ENCODE assay signal across 15 cellular contexts in the genomic region with DNA sequence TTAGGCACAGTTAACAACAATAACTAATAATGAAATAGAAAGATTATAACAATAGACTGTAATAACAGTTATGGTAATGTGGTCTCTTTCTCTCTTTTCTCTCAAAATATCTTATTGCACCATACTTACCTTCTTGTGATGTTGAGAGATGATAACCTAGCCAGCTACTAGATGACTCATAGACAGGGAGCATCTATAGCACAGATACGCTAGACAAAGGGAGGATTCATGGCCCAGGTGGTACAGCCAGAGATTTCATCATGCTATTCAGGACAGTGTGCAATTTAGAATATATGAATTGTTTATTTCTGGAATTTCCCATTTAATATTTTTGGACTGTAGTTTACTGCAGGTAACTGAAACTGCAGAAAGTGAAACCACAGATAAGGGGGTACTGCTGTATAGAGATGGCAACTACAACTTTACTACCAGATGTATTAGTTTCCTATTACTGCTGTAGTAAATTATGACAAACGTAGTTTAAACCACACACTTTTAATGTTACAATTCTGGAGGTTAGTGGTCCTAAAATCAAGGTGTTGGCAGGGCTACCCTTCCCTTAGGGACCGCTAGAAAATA. TPM values are rescaled to one million over a fixed set of nuclear protein-coding genes. Genes with fewer than 3 reads are reported as not detected.
DNase-seq lines count a peak whose midpoint lies in the region; ATAC-seq, FAIRE-seq and TF ChIP-seq lines count a peak whose summit lies in the region.
"Had no signal": no experiment of that assay in that cellular context is flagged by ENCODE, and none has a peak within 500 bp of the region (broad histone marks: within the 10 kb centered on the region; RNA-seq: fewer than 3 reads in every experiment).

No MANE protein-coding gene starts in this region.

- H3K27me3 ChIP-seq in H1 (replicated peaks in 1 of 4; ENCODE audit: control insufficient read depth in 3 of 4, extremely low read depth in 1 of 4, insufficient read depth in 3 of 4, low read length in 3 of 4): no peaks in the 10 kb centered on the region
- H3K27me3 ChIP-seq: pancreas had no signal

- H3K14ac ChIP-seq in H1 (ENCODE audit: insufficient read length): no peak overlapping the region

- H3K27ac Mint-ChIP-seq in immature natural killer cell (peak overlapping the region in 1 of 6 donors; percentile 61), endothelial cell (ENCODE audit: unreplicated experiment) (no peak overlapping the region)
- H3K27ac Mint-ChIP-seq: activated T-helper 1 cell treated with anti-CD3 and anti-CD28 coated beads, Interleukin-12 subunit alpha, Interleukin-12 subunit beta, Interleukin-2, Interleukin-4 antibody, amounts not matched to agents 30 ng/mL and 10 ng/mL and 1 ng/mL, durations not matched to agents 14 hours and 24 hours and 36 hours; B cell had no signal

- H3K27ac ChIP-seq in H1 (ENCODE audit: low read depth, low read length): peak overlapping the region; percentile 45; the same call in 1 of the 2 replicates
- H3K27ac ChIP-seq: pancreas had no signal

- peak overlapping the region in 1 of 4 experiments; percentile 47; a peak in 2 of 8 replicates for H3K4me3 ChIP-seq in H1 (ENCODE audit: extremely low read depth in 1 of 4, insufficient read depth in 2 of 4, low read depth in 3 of 4, low read length in 4 of 4)
- H3K4me3 ChIP-seq: pancreas had no signal

- no peak overlapping the region; the same call in 1 of the 2 replicates for H3K18ac ChIP-seq in H1 (ENCODE audit: extremely low read depth, low read length)

- peak overlapping the region; percentile 27; the same call in 1 of the 2 replicates for H2BK12ac ChIP-seq in H1 (ENCODE audit: low read depth, low read length)

- peaks cover 1 to 4% of the 10 kb centered on the region in 2 experiments; a peak in 1 of 4 replicates for H3K9me3 ChIP-seq in H1 (ENCODE audit: insufficient read depth in 2 of 2, low read depth in 1 of 2, low read length in 1 of 2)
- H3K9me3 ChIP-seq: pancreas had no signal

- no peaks in the 10 kb centered on the region for H3K79me1 ChIP-seq in H1 (ENCODE audit: low read depth, low read length)

- TF ChIP-seq CTCF in H1 (IDR thresholded peaks at IDR 0.05; ENCODE audit: control extremely low read depth in 1 of 3, insufficient read depth in 1 of 3, low read depth in 1 of 3, low read length in 3 of 3): no peak
- TF ChIP-seq CTCF in endothelial cell (IDR thresholded peaks at IDR 0.05; ENCODE audit: unreplicated experiment): no peak

- peaks cover 0 to 9% (median under 1%) of the 10 kb centered on the region in 4 experiments; a peak in 2 of 8 replicates for H3K36me3 ChIP-seq in H1 (ENCODE audit: control insufficient read depth in 2 of 4, insufficient read depth in 4 of 4, low read length in 3 of 4)
- H3K36me3 ChIP-seq: pancreas had no signal

- H3K56ac ChIP-seq in H1 (replicated peaks; ENCODE audit: insufficient read length, low read depth, low read length): no peak overlapping the region

- peak overlapping the region; percentile 77; the same call in 1 of the 2 replicates for H2BK5ac ChIP-seq in H1 (ENCODE audit: low read depth, low read length)

- no peak overlapping the region for H4K8ac ChIP-seq in H1 (ENCODE audit: extremely low read depth, insufficient read depth, low read length)

- no peaks in the 10 kb centered on the region for H4K20me1 ChIP-seq in H1 (replicated peaks in 1 of 2; ENCODE audit: control insufficient read depth in 1 of 2, insufficient read depth in 2 of 2, low read length in 2 of 2)

- H2BK15ac ChIP-seq in H1 (ENCODE audit: low read length): no peak overlapping the region

- H3K4me1 Mint-ChIP-seq in immature natural killer cell (peaks cover 5 to 6% of the 10 kb centered on the region in 2 donors), endothelial cell (ENCODE audit: unreplicated experiment) (peaks cover 2% of the 10 kb centered on the region)

- CTCF ChIA-PET in H1 (lab: Charles Lee; ENCODE audit: partially characterized antibody): interaction anchor here (1.0 to 1.4 kb wide), 2 partner anchors 208 to 210 kb away, joined by 3 read pairs; no protein-coding TSS in a partner anchor

- no peak for TF ChIP-seq EP300 in H1 (IDR thresholded peaks at IDR 0.05; ENCODE audit: borderline replicate concordance in 1 of 2, low read depth in 2 of 2, low read length in 2 of 2)

- no peak overlapping the region for H2AK5ac ChIP-seq in H1 (ENCODE audit: low read depth, low read length)

- no peak overlapping the region for H3K23ac ChIP-seq in H1 (ENCODE audit: insufficient read length)

- FAIRE-seq in H1 (lab: Jason Lieb, UNC) (peak; percentile 73), GM19239 (lab: Jason Lieb, UNC) (no peak)
- FAIRE-seq: pancreas had no signal

- H3K4me3 Mint-ChIP-seq in immature natural killer cell (no peak overlapping the region), endothelial cell (ENCODE audit: unreplicated experiment) (no peak overlapping the region)
- H3K4me3 Mint-ChIP-seq: activated T-helper 1 cell treated with anti-CD3 and anti-CD28 coated beads, Interleukin-12 subunit alpha, Interleukin-12 subunit beta, Interleukin-2, Interleukin-4 antibody, amounts not matched to agents 30 ng/mL and 10 ng/mL and 1 ng/mL, durations not matched to agents 14 hours and 24 hours and 36 hours; B cell had no signal

- no peak overlapping the region for H2AFZ ChIP-seq in H1 (ENCODE audit: low read length)

- H3K9ac ChIP-seq in H1 (replicated peaks in 1 of 4; ENCODE audit: extremely low read depth in 1 of 4, low read depth in 3 of 4, low read length in 3 of 4): no peak overlapping the region

- H3K27me3 Mint-ChIP-seq in immature natural killer cell (ENCODE audit: low read depth in 3 of 3) (peaks cover 0 to 2% (median 0%) of the 10 kb centered on the region in 3 donors), endothelial cell (ENCODE audit: unreplicated experiment) (no peaks in the 10 kb centered on the region)
- H3K27me3 Mint-ChIP-seq: B cell had no signal

- H3K79me2 ChIP-seq in H1 (ENCODE audit: control insufficient read depth in 1 of 2, insufficient read depth in 2 of 2, low read length in 2 of 2): peaks cover 0 to 67% of the 10 kb centered on the region in 2 experiments; a peak in 2 of 4 replicates

- no peak for TF ChIP-seq RAD21 in H1 (IDR thresholded peaks at IDR 0.05 in 1 of 2, conservative IDR thresholded peaks at IDR 0.05 in 1 of 2; ENCODE audit: low read depth in 2 of 2, low read length in 2 of 2)

- H3K23me2 ChIP-seq in H1 (ENCODE audit: low read depth, low read length): no peaks in the 10 kb centered on the region

- peaks cover 6 to 15% (median 12%) of the 10 kb centered on the region in 3 donors for H3K36me3 Mint-ChIP-seq in immature natural killer cell
- H3K36me3 Mint-ChIP-seq in endothelial cell (ENCODE audit: low read depth, unreplicated experiment): peaks cover 8% of the 10 kb centered on the region

- peak overlapping the region in 1 of 2 experiments; percentile 61; a peak in 2 of 4 replicates for H3K4me2 ChIP-seq in H1 (ENCODE audit: insufficient read depth in 1 of 2, low read depth in 2 of 2, low read length in 2 of 2)

- H3K4me1 ChIP-seq in H1 (replicated peaks in 1 of 4; ENCODE audit: control insufficient read depth in 3 of 4, insufficient read depth in 4 of 4, low read length in 3 of 4): peaks cover 2 to 24% (median 11%) of the 10 kb centered on the region in 4 experiments; a peak in 4 of 7 replicates
- H3K4me1 ChIP-seq: pancreas had no signal

- no peak for TF ChIP-seq POLR2A in H1 (IDR thresholded peaks at IDR 0.05; ENCODE audit: control extremely low read depth in 1 of 2, low read depth in 2 of 2, low read length in 2 of 2)

- 65% methylated on average over 3 of the region's 3 CpGs; no CpG with 5 or more reads in 1 of the 2 experiments for WGBS in H1 (ENCODE audit: extremely low coverage in 1 of 2, insufficient coverage in 1 of 2, insufficient read length in 1 of 2, insufficient replicate concordance in 2 of 2, low coverage in 1 of 2, low lambda C conversion rate in 2 of 2, missing lambda C conversion rate in 1 of 2), 2 experiments

- ATAC-seq in GM18511 (IDR thresholded peaks at IDR 0.05; ENCODE audit: unreplicated experiment): peak; percentile 90
- peak; percentile 46 for ATAC-seq in GM21423 (IDR thresholded peaks at IDR 0.05; ENCODE audit: unreplicated experiment)
- ATAC-seq in HG03469 (IDR thresholded peaks at IDR 0.05; ENCODE audit: unreplicated experiment): peak; percentile 56
- ATAC-seq: pancreas had no signal

- DNase-seq in H1 (ENCODE audit: low read depth in 1 of 2, low spot score in 2 of 2): no peak
- no peak for DNase-seq in immature natural killer cell
- DNase-seq in NCI-H345 treated with DMSO at 0.1 percent for 48 hours (lab: John Stamatoyannopoulos, UW; ENCODE audit: unreplicated experiment): no peak
- DNase-seq in GM19239 (ENCODE audit: insufficient read length, low spot score): no peak
- no peak for DNase-seq in endothelial cell (ENCODE audit: low spot score)
- DNase-seq: activated CD4-positive, CD25-positive, alpha-beta regulatory T cell; NCI-H187; NK-92 treated with Interleukin-12 subunit alpha and Interleukin-12 subunit beta, amount 100 ng/mL, for 24 hours; pancreas; stimulated activated CD8-positive, alpha-beta memory T cell treated with anti-CD3 and anti-CD28 coated beads, Interleukin-4, amount 100 ng/mL, for 48 hours had no signal

- POLR2A ChIA-PET in H1 (lab: Charles Lee; ENCODE audit: partially characterized antibody): no interaction called here

- no peak overlapping the region for H4K5ac ChIP-seq in H1 (ENCODE audit: insufficient read length, low read depth, low read length)

- peaks cover 0 to 4% (median 2%) of the 10 kb centered on the region in 6 donors for H3K9me3 Mint-ChIP-seq in immature natural killer cell
- no peaks in the 10 kb centered on the region for H3K9me3 Mint-ChIP-seq in endothelial cell (ENCODE audit: unreplicated experiment)

- no peak overlapping the region for H2BK20ac ChIP-seq in H1 (ENCODE audit: low read length)

- H4K91ac ChIP-seq in H1 (replicated peaks; ENCODE audit: insufficient read length, low read length): no peak overlapping the region

- no peak overlapping the region for H2BK120ac ChIP-seq in H1 (replicated peaks; ENCODE audit: low read depth, low read length)

- no peak overlapping the region for H3K4ac ChIP-seq in H1 (replicated peaks; ENCODE audit: insufficient read length, low read depth, low read length)

RNA-seq across cellular contexts. Expression of gene MAGED1, which starts 41.8 kb away (rescaled TPM):
- total RNA-seq in H1 (2021; fragmentation: NEBNext Ultra II Directional; extraction: Animal tissue kit (Norgen Biotek cat#: 25700)): 91.1 TPM in 2 replicates
- 91.0 and 106 TPM in 2 replicates for polyA plus RNA-seq in H1 (2011; rRNA removed)
- polyA plus RNA-seq in H1 (2011; cell fraction: cytosol; rRNA removed): 56.9 TPM
- polyA plus RNA-seq in H1 (2011; cell fraction: nucleus; rRNA removed): 93.1 TPM
- 84.6 to 116 TPM (median 102 TPM) in 4 replicates for polyA plus RNA-seq in H1 (2012, experiment 1 of 2)
- 97.0 TPM for polyA plus RNA-seq in H1 (2012, experiment 2 of 2)
- 88.6 TPM for polyA plus RNA-seq in H1 (2013, experiment 1 of 2)
- 90.3 TPM for polyA plus RNA-seq in H1 (2013, experiment 2 of 2)
- 59.1 and 90.6 TPM in 2 replicates for polyA minus RNA-seq in H1 (2011; rRNA and poly(A)+ RNA removed)
- polyA minus RNA-seq in H1 (2011; cell fraction: cytosol; rRNA and poly(A)+ RNA removed): 60.5 TPM
- 35.4 TPM for polyA minus RNA-seq in H1 (2011; cell fraction: nucleus; rRNA and poly(A)+ RNA removed)
- polyA plus RNA-seq in immature natural killer cell: 10 to 100 TPM; 23.3 to 56.0 (median 31.2) TPM
- 196 TPM for total RNA-seq in endothelial cell (ENCODE audit: unreplicated experiment)
